Comparison of ENCODE assay signal across 1 cellular context in the genomic region with DNA sequence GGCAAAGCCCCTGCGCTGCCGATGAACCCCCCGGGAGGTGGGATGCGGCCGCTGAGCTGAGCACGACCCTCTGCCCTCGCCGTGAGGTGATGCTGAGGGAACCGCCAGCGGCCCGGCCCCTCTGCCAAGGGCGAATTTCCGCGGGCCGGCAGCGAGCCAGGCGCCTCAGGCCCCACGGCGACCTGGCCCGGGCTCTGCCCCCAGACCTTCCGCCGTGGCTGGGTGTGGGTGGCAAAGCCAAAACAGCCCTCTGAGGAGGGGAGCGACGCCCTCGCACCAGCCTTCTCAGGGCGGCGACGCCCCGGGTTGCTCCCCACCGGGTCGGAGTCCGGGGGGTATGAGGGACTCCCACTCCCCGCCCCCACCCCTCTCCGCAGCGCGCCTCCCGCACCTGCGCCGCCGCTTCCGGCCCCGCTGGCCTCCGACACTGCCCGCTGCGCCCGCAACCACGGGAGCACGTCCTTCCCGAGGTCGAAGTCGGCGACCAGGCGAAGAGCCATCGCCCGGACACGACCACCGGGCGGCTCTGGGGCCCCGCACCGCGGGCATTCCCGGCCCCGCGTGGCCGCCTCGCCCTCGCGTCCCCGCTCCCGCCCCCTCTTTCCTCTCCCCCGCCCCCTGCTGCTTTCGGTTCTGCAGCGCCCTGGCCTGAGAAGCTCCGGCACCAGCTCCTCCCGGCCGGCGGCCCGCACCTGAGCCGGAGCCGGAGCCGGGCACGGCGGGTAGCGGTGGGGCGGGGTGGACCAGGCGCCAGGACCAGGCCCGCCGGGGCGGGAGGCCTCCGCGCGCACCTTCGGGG.
TF ChIP-seq lines count a peak whose summit lies in the region.

A gene with protein sequence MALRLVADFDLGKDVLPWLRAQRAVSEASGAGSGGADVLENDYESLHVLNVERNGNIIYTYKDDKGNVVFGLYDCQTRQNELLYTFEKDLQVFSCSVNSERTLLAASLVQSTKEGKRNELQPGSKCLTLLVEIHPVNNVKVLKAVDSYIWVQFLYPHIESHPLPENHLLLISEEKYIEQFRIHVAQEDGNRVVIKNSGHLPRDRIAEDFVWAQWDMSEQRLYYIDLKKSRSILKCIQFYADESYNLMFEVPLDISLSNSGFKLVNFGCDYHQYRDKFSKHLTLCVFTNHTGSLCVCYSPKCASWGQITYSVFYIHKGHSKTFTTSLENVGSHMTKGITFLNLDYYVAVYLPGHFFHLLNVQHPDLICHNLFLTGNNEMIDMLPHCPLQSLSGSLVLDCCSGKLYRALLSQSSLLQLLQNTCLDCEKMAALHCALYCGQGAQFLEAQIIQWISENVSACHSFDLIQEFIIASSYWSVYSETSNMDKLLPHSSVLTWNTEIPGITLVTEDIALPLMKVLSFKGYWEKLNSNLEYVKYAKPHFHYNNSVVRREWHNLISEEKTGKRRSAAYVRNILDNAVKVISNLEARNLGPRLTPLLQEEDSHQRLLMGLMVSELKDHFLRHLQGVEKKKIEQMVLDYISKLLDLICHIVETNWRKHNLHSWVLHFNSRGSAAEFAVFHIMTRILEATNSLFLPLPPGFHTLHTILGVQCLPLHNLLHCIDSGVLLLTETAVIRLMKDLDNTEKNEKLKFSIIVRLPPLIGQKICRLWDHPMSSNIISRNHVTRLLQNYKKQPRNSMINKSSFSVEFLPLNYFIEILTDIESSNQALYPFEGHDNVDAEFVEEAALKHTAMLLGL (minus strand): TSS at position 528 of the 799 bp plus-strand sequence. CDS start 28 bp downstream, at position 500.

TF ChIP-seq in HepG2, 621 proteins besides CTCF, POLR2A, EP300 and RAD21 (continued from another document and continues in another):
- TF ChIP-seq SP5 (CRISPR knock-in tag; IDR thresholded peaks at IDR 0.05; ENCODE audit: borderline replicate concordance, low read depth) (peak; percentile 38; the same call in 1 of the 2 replicates), ISX (CRISPR knock-in tag; conservative IDR thresholded peaks at IDR 0.05) (no peak), TCF7 (IDR thresholded peaks at IDR 0.05; ENCODE audit: low read depth) (no peak), ATRX (CRISPR knock-in tag; IDR thresholded peaks at IDR 0.05; ENCODE audit: borderline replicate concordance) (no peak), ZNF841 (CRISPR knock-in tag; IDR thresholded peaks at IDR 0.05; ENCODE audit: borderline replicate concordance) (no peak), ZNF230 (CRISPR knock-in tag; IDR thresholded peaks at IDR 0.05) (peak; percentile 82; the same call in 1 of the 2 replicates), ZBTB8A (CRISPR knock-in tag; IDR thresholded peaks at IDR 0.05; ENCODE audit: borderline replicate concordance, low read depth) (no peak), ARNTL (CRISPR knock-in tag; IDR thresholded peaks at IDR 0.05) (0 out of 2 replicates have a peak, but pooled peaks have one; percentile 36), ZZZ3 (CRISPR knock-in tag; IDR thresholded peaks at IDR 0.05; ENCODE audit: borderline replicate concordance) (no peak), ZFY (CRISPR knock-in tag; IDR thresholded peaks at IDR 0.05) (peak; percentile 93), ZNF501 (CRISPR knock-in tag; IDR thresholded peaks at IDR 0.05) (0 out of 2 replicates have a peak, but pooled peaks have one; percentile 41), HOXA5 (CRISPR knock-in tag; IDR thresholded peaks at IDR 0.05) (peak; percentile 79), ZNF616 (CRISPR knock-in tag; IDR thresholded peaks at IDR 0.05; ENCODE audit: low read depth) (no peak; the same call in 1 of the 2 replicates), ZNF883 (CRISPR knock-in tag; IDR thresholded peaks at IDR 0.05; ENCODE audit: not compliant biosample characterization) (no peak), KLF6 (CRISPR knock-in tag; IDR thresholded peaks at IDR 0.05) (peak; percentile 26; the same call in 1 of the 2 replicates), ONECUT2 (CRISPR knock-in tag; IDR thresholded peaks at IDR 0.05) (no peak), ZNF549 (CRISPR knock-in tag; IDR thresholded peaks at IDR 0.05) (no peak), REPIN1 (CRISPR knock-in tag; IDR thresholded peaks at IDR 0.05; ENCODE audit: borderline replicate concordance, low read depth) (peak; percentile 69), YEATS4 (CRISPR knock-in tag; IDR thresholded peaks at IDR 0.05; ENCODE audit: borderline replicate concordance) (peak; percentile 78), MED13 (CRISPR knock-in tag; IDR thresholded peaks at IDR 0.05) (peak; percentile 68), JDP2 (CRISPR knock-in tag; IDR thresholded peaks at IDR 0.05; ENCODE audit: borderline replicate concordance) (peak; percentile 80; the same call in 1 of the 2 replicates), ZNF224 (CRISPR knock-in tag; IDR thresholded peaks at IDR 0.05) (no peak), HNRNPLL (IDR thresholded peaks at IDR 0.05; ENCODE audit: low read depth, low read length, poor library complexity, severe bottlenecking) (peak; percentile 33), PHF20 (CRISPR knock-in tag; IDR thresholded peaks at IDR 0.05) (no peak), HDAC6 (IDR thresholded peaks at IDR 0.05; ENCODE audit: low read depth, low read length) (no peak), TOPORS (CRISPR knock-in tag; IDR thresholded peaks at IDR 0.05) (no peak), ZFP90 (CRISPR knock-in tag; IDR thresholded peaks at IDR 0.05; ENCODE audit: borderline replicate concordance) (peak; percentile 60; the same call in 1 of the 2 replicates), CBX1 (IDR thresholded peaks at IDR 0.05; ENCODE audit: low read depth) (no peak), SIX4 (CRISPR knock-in tag; IDR thresholded peaks at IDR 0.05) (no peak), TARDBP (CRISPR knock-in tag; IDR thresholded peaks at IDR 0.05) (0 out of 2 replicates have a peak, but pooled peaks have one; percentile 22)
- TF ChIP-seq, protein P1, sequence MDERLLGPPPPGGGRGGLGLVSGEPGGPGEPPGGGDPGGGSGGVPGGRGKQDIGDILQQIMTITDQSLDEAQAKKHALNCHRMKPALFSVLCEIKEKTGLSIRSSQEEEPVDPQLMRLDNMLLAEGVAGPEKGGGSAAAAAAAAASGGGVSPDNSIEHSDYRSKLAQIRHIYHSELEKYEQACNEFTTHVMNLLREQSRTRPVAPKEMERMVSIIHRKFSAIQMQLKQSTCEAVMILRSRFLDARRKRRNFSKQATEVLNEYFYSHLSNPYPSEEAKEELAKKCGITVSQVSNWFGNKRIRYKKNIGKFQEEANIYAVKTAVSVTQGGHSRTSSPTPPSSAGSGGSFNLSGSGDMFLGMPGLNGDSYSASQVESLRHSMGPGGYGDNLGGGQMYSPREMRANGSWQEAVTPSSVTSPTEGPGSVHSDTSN (CRISPR knock-in tag; IDR thresholded peaks at IDR 0.05) = no peak
- TF ChIP-seq, protein P2, sequence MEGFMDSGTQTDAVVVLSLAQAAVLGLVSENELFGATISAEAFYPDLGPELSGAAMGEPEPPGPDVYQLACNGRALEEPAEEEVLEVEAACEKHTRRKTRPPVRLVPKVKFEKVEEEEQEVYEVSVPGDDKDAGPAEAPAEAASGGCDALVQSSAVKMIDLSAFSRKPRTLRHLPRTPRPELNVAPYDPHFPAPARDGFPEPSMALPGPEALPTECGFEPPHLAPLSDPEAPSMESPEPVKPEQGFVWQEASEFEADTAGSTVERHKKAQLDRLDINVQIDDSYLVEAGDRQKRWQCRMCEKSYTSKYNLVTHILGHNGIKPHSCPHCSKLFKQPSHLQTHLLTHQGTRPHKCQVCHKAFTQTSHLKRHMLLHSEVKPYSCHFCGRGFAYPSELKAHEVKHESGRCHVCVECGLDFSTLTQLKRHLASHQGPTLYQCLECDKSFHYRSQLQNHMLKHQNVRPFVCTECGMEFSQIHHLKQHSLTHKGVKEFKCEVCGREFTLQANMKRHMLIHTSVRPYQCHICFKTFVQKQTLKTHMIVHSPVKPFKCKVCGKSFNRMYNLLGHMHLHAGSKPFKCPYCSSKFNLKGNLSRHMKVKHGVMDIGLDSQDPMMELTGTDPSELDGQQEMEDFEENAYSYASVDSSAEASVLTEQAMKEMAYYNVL (CRISPR knock-in tag; IDR thresholded peaks at IDR 0.05; ENCODE audit: borderline replicate concordance) = no peak; the same call in 1 of the 2 replicates
- TF ChIP-seq, protein P3, sequence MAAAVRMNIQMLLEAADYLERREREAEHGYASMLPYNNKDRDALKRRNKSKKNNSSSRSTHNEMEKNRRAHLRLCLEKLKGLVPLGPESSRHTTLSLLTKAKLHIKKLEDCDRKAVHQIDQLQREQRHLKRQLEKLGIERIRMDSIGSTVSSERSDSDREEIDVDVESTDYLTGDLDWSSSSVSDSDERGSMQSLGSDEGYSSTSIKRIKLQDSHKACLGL (CRISPR knock-in tag; IDR thresholded peaks at IDR 0.05) = peak; percentile 39
- TF ChIP-seq, protein P4, sequence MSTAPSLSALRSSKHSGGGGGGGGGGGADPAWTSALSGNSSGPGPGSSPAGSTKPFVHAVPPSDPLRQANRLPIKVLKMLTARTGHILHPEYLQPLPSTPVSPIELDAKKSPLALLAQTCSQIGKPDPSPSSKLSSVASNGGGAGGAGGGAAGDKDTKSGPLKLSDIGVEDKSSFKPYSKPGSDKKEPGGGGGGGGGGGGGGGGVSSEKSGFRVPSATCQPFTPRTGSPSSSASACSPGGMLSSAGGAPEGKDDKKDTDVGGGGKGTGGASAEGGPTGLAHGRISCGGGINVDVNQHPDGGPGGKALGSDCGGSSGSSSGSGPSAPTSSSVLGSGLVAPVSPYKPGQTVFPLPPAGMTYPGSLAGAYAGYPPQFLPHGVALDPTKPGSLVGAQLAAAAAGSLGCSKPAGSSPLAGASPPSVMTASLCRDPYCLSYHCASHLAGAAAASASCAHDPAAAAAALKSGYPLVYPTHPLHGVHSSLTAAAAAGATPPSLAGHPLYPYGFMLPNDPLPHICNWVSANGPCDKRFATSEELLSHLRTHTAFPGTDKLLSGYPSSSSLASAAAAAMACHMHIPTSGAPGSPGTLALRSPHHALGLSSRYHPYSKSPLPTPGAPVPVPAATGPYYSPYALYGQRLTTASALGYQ (CRISPR knock-in tag; IDR thresholded peaks at IDR 0.05) = 0 out of 2 replicates have a peak, but pooled peaks have one; percentile 52
- TF ChIP-seq, protein P5, sequence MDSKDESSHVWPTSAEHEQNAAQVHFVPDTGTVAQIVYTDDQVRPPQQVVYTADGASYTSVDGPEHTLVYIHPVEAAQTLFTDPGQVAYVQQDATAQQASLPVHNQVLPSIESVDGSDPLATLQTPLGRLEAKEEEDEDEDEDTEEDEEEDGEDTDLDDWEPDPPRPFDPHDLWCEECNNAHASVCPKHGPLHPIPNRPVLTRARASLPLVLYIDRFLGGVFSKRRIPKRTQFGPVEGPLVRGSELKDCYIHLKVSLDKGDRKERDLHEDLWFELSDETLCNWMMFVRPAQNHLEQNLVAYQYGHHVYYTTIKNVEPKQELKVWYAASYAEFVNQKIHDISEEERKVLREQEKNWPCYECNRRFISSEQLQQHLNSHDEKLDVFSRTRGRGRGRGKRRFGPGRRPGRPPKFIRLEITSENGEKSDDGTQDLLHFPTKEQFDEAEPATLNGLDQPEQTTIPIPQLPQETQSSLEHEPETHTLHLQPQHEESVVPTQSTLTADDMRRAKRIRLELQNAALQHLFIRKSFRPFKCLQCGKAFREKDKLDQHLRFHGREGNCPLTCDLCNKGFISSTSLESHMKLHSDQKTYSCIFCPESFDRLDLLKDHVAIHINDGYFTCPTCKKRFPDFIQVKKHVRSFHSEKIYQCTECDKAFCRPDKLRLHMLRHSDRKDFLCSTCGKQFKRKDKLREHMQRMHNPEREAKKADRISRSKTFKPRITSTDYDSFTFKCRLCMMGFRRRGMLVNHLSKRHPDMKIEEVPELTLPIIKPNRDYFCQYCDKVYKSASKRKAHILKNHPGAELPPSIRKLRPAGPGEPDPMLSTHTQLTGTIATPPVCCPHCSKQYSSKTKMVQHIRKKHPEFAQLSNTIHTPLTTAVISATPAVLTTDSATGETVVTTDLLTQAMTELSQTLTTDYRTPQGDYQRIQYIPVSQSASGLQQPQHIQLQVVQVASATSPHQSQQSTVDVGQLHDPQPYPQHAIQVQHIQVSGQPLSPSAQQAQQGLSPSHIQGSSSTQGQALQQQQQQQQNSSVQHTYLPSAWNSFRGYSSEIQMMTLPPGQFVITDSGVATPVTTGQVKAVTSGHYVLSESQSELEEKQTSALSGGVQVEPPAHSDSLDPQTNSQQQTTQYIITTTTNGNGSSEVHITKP (CRISPR knock-in tag; IDR thresholded peaks at IDR 0.05; ENCODE audit: low read depth) = no peak
- TF ChIP-seq, protein P6, sequence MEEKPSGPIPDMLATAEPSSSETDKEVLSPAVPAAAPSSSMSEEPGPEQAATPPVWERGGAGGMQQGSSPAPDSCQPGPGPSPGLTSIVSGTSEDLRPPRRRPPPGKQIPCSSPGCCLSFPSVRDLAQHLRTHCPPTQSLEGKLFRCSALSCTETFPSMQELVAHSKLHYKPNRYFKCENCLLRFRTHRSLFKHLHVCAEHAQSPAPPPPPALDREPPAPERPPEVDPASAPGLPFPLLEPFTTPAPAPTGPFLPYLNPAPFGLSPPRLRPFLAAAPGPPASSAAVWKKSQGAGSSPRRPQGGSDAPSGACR (CRISPR knock-in tag; IDR thresholded peaks at IDR 0.05) = no peak
- TF ChIP-seq, protein P7, sequence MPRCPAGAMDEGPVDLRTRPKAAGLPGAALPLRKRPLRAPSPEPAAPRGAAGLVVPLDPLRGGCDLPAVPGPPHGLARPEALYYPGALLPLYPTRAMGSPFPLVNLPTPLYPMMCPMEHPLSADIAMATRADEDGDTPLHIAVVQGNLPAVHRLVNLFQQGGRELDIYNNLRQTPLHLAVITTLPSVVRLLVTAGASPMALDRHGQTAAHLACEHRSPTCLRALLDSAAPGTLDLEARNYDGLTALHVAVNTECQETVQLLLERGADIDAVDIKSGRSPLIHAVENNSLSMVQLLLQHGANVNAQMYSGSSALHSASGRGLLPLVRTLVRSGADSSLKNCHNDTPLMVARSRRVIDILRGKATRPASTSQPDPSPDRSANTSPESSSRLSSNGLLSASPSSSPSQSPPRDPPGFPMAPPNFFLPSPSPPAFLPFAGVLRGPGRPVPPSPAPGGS (CRISPR knock-in tag; IDR thresholded peaks at IDR 0.05) = peak; percentile 49; the same call in 1 of the 2 replicates
- TF ChIP-seq, protein P8, sequence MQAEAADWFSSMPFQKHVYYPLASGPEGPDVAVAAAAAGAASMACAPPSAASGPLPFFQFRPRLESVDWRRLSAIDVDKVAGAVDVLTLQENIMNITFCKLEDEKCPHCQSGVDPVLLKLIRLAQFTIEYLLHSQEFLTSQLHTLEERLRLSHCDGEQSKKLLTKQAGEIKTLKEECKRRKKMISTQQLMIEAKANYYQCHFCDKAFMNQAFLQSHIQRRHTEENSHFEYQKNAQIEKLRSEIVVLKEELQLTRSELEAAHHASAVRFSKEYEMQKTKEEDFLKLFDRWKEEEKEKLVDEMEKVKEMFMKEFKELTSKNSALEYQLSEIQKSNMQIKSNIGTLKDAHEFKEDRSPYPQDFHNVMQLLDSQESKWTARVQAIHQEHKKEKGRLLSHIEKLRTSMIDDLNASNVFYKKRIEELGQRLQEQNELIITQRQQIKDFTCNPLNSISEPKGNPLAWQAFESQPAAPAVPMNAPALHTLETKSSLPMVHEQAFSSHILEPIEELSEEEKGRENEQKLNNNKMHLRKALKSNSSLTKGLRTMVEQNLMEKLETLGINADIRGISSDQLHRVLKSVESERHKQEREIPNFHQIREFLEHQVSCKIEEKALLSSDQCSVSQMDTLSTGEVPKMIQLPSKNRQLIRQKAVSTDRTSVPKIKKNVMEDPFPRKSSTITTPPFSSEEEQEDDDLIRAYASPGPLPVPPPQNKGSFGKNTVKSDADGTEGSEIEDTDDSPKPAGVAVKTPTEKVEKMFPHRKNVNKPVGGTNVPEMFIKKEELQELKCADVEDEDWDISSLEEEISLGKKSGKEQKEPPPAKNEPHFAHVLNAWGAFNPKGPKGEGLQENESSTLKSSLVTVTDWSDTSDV (CRISPR knock-in tag; IDR thresholded peaks at IDR 0.05) = 0 out of 2 replicates have a peak, but pooled peaks have one; percentile 12
- TF ChIP-seq, protein P9, sequence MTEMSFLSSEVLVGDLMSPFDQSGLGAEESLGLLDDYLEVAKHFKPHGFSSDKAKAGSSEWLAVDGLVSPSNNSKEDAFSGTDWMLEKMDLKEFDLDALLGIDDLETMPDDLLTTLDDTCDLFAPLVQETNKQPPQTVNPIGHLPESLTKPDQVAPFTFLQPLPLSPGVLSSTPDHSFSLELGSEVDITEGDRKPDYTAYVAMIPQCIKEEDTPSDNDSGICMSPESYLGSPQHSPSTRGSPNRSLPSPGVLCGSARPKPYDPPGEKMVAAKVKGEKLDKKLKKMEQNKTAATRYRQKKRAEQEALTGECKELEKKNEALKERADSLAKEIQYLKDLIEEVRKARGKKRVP (CRISPR knock-in tag; IDR thresholded peaks at IDR 0.05) = peak in 1 of 2 experiments; percentile 59; a peak in 2 of 4 replicates
